8 cellular contexts compared by ENCODE assay signal in genomic region chr17:28902819-28903545, GRCh38. TPM values are rescaled to one million over a fixed set of nuclear protein-coding genes. Genes with fewer than 3 reads are reported as not detected.
DNase-seq lines count a peak whose midpoint lies in the region; ATAC-seq, FAIRE-seq and TF ChIP-seq lines count a peak whose summit lies in the region.

A gene with protein sequence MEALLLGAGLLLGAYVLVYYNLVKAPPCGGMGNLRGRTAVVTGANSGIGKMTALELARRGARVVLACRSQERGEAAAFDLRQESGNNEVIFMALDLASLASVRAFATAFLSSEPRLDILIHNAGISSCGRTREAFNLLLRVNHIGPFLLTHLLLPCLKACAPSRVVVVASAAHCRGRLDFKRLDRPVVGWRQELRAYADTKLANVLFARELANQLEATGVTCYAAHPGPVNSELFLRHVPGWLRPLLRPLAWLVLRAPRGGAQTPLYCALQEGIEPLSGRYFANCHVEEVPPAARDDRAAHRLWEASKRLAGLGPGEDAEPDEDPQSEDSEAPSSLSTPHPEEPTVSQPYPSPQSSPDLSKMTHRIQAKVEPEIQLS (minus strand): TSS chr17:28903079. CDS start chr17:28902944, 135 bp downstream.

- H3K36me3 ChIP-seq in adrenal gland (replicated peaks in 1 of 2), result peaks cover 0 to 22% of the 10 kb centered on the region in 2 donors
- H3K36me3 ChIP-seq in heart right ventricle, result peaks cover 0 to 29% (median 24%) of the 10 kb centered on the region in 9 donors

- intact Hi-C loops in adrenal gland (cut with DNase I), result no loop called here
- intact Hi-C loops in heart right ventricle (cut with DNase I), result loop anchor here in 7 of 10 donors (5.0 to 10.0 kb wide), 7 partner anchors 34 to 176 kb away; partner anchors contain the start of genes ERAL1 (in 1 of the 7), NEK8 (in 1 of the 7) and TLCD1 (in 1 of the 7)
- intact Hi-C loops in posterior vena cava (cut with DNase I), result no loop called here

- H3K9me3 ChIP-seq in adrenal gland (replicated peaks in 1 of 3) (no peaks in the 10 kb centered on the region), heart right ventricle (no peaks in the 10 kb centered on the region)

- DNase-seq in GM12891 (ENCODE audit: insufficient read length, low spot score) (peak; percentile 95), NCI-H1436 (lab: John Stamatoyannopoulos, UW) (peak; percentile 98), T-helper 1 cell (peak; percentile 89 to 99 (median 92)), adrenal gland (peak; percentile 89 to 94 (median 91)), heart right ventricle (peak; percentile 85 to 93), posterior vena cava (ENCODE audit: low spot score) (peak; percentile 95), ureter (ENCODE audit: low spot score) (peak; percentile 88)

- H3K4me3 ChIP-seq in adrenal gland, result peak within 1 kb of the TSS in 2 of 4 donors; percentile 39 to 71
- H3K4me3 ChIP-seq in heart right ventricle, result peak within 1 kb of the TSS; percentile 19 to 83 (median 73)

- H3K27ac ChIP-seq in adrenal gland (peak within 1 kb of the TSS; percentile 26 to 89 (median 72)), heart right ventricle (peak within 1 kb of the TSS; percentile 48 to 88 (median 78))

- no peaks in the 10 kb centered on the region for H3K27me3 ChIP-seq in adrenal gland
- no peaks in the 10 kb centered on the region for H3K27me3 ChIP-seq in heart right ventricle

- TF ChIP-seq CTCF in adrenal gland (IDR thresholded peaks at IDR 0.05) (peak; percentile 33 to 92 (median 72)), heart right ventricle (IDR thresholded peaks at IDR 0.05) (peak; percentile 62 to 94 (median 86))

- 1 to 28% (median 1%) methylated on average over 2 to 55 of the region's 55 CpGs for WGBS in adrenal gland, 4 donors
- WGBS in heart right ventricle, 2 donors, result 1% methylated on average over 46 to 55 of the region's 55 CpGs

- ATAC-seq in HG02840 (IDR thresholded peaks at IDR 0.05; ENCODE audit: low FRiP score, unreplicated experiment), result peak; percentile 82
- ATAC-seq in heart right ventricle, result peak; percentile 89 to 94 (median 92)

- peak; percentile 98 for FAIRE-seq in GM12891 (lab: Jason Lieb, UNC)

- H3K4me1 ChIP-seq in adrenal gland (replicated peaks in 1 of 2) (peaks cover 2 to 31% of the 10 kb centered on the region in 2 donors), heart right ventricle (peaks cover 6 to 49% (median 22%) of the 10 kb centered on the region in 9 donors)

- TF ChIP-seq POLR2A in GM12891 (IDR thresholded peaks at IDR 0.05; ENCODE audit: low read depth, low read length) (no peak), adrenal gland (IDR thresholded peaks at IDR 0.05) (no peak)

TF ChIP-seq in GM12891, 5 proteins besides CTCF, POLR2A, EP300 and RAD21:
- TF ChIP-seq SPI1 (IDR thresholded peaks at IDR 0.05; ENCODE audit: low read depth, low read length) (no peak), POU2F2 (IDR thresholded peaks at IDR 0.05; ENCODE audit: low read depth, low read length) (0 out of 2 replicates have a peak, but pooled peaks have one; percentile 10), PAX5 (IDR thresholded peaks at IDR 0.05; ENCODE audit: insufficient read depth, low read length, severe bottlenecking) (peak; percentile 75), TAF1 (IDR thresholded peaks at IDR 0.05; ENCODE audit: low read depth, low read length) (0 out of 2 replicates have a peak, but pooled peaks have one; percentile 31), POLR2AphosphoS5 (IDR thresholded peaks at IDR 0.05; ENCODE audit: low read depth, low read length) (no peak)

RNA-seq across cellular contexts. Expression of the gene that starts here (rescaled TPM):
- polyA plus RNA-seq in GM12891 (2012; ENCODE audit: low read depth, missing spikeins), result 3.8 TPM
- total RNA-seq in adrenal gland (10 to 100 TPM in 7 of 8 donors, 1 to 10 TPM in 1; 4.4 to 23.5 (median 14.7) TPM), heart right ventricle (1 to 10 TPM; 1.1 to 5.6 (median 2.2) TPM), posterior vena cava (1 to 10 TPM; 3.7 to 4.0 TPM), ureter (27.3 TPM)
- polyA plus RNA-seq in adrenal gland (10 to 100 TPM in 2 of 3 donors, 1 to 10 TPM in 1; 8.9 to 15.4 (median 10.5) TPM), heart right ventricle (1 to 10 TPM; 5.4 to 5.5 TPM)

Comparison
In these comparisons a context has a peak if more than half of its experiments do, and no peak if none do; other contexts are left out.
1. intact Hi-C loops: an anchor here in heart right ventricle (5.0 to 10.0 kb wide); none called in adrenal gland and posterior vena cava.